Comparison of ENCODE assay signal across 17 cellular contexts in genomic region chr2:160076935-160077334, GRCh38. TPM values are rescaled to one million over a fixed set of nuclear protein-coding genes. Genes with fewer than 3 reads are reported as not detected.
DNase-seq lines count a peak whose midpoint lies in the region; ATAC-seq and TF ChIP-seq lines count a peak whose summit lies in the region.
"Had no signal": no experiment of that assay in that cellular context is flagged by ENCODE, and none has a peak within 500 bp of the region (broad histone marks: within the 10 kb centered on the region; RNA-seq: fewer than 3 reads in every experiment).

No MANE protein-coding gene starts in this region.

- H4K20me1 ChIP-seq in Loucy (ENCODE audit: insufficient read depth, low read length, poor library complexity, severe bottlenecking), result no peaks in the 10 kb centered on the region

- no peaks in the 10 kb centered on the region for H3K9me3 Mint-ChIP-seq in activated CD8-positive, alpha-beta T cell treated with anti-CD3 and anti-CD28 coated beads for 36 hours
- H3K9me3 Mint-ChIP-seq in activated CD8-positive, alpha-beta T cell treated with anti-CD3 and anti-CD28 coated beads, Interleukin-2, amount 10 ng/mL, durations not matched to agents 7 days and 5 days (ENCODE audit: insufficient read depth), result no peaks in the 10 kb centered on the region

- H3K4me3 Mint-ChIP-seq in activated CD8-positive, alpha-beta T cell treated with anti-CD3 and anti-CD28 coated beads for 36 hours, result no peak overlapping the region
- H3K4me3 Mint-ChIP-seq in activated CD8-positive, alpha-beta T cell treated with anti-CD3 and anti-CD28 coated beads, Interleukin-2, amount 10 ng/mL, durations not matched to agents 7 days and 5 days, result no peak overlapping the region
- H3K4me3 Mint-ChIP-seq: activated CD4-positive, alpha-beta T cell treated with anti-CD3 and anti-CD28 coated beads for 36 hours; activated naive CD4-positive, alpha-beta T cell treated with anti-CD3 and anti-CD28 coated beads, Interleukin-2, amount 10 ng/mL, durations not matched to agents 7 days and 5 days had no signal

- H3K27ac ChIP-seq in esophagus squamous epithelium, result peak overlapping the region in 3 of 4 donors; percentile 20 to 54 (median 31)
- H3K27ac ChIP-seq in transverse colon, result peak overlapping the region; percentile 62 to 75 (median 65)
- H3K27ac ChIP-seq: SK-N-MC, skin epidermis had no signal

- 64 to 69% methylated on average over 3 to 4 of the region's 4 CpGs for WGBS in esophagus squamous epithelium, 2 donors
- WGBS in transverse colon (ENCODE audit: low coverage in 1 of 2), 2 donors, result 0 to 44% methylated on average over 1 to 4 of the region's 4 CpGs

- POLR2A ChIA-PET in activated CD8-positive, alpha-beta T cell treated with anti-CD3 and anti-CD28 coated beads for 36 hours (lab: Charles Lee), result interaction anchor here (1.0 kb wide), 1 partner anchor 19 kb away, joined by 3 read pairs; no protein-coding TSS in a partner anchor
- POLR2A ChIA-PET in activated CD8-positive, alpha-beta T cell treated with anti-CD3 and anti-CD28 coated beads, Interleukin-2, amount 10 ng/mL, durations not matched to agents 7 days and 5 days (lab: Charles Lee), result no interaction called here

- in situ Hi-C loops in transverse colon (cut with MboI; ENCODE audit: low pct_ligation_motif_present in 1 of 4, low pct_unique_long_range_greater_than_20kb in 1 of 4, low sequenced_read_pairs in 3 of 4), result loop anchor here in 2 of 4 donors (25.0 kb wide), 2 partner anchors 885 to 935 kb away; no protein-coding TSS in a partner anchor

- no peak for TF ChIP-seq CTCF in activated CD8-positive, alpha-beta T cell treated with anti-CD3 and anti-CD28 coated beads for 36 hours (IDR thresholded peaks at IDR 0.05)
- no peak for TF ChIP-seq CTCF in Loucy (conservative IDR thresholded peaks at IDR 0.05; ENCODE audit: low read length)
- TF ChIP-seq CTCF in esophagus squamous epithelium (IDR thresholded peaks at IDR 0.05), result no peak
- no peak for TF ChIP-seq CTCF in transverse colon (IDR thresholded peaks at IDR 0.05)

- H3K36me3 ChIP-seq in Loucy (ENCODE audit: insufficient read depth, low read length), result no peaks in the 10 kb centered on the region
- H3K36me3 ChIP-seq in esophagus squamous epithelium, result no peaks in the 10 kb centered on the region
- no peaks in the 10 kb centered on the region for H3K36me3 ChIP-seq in transverse colon

- H3K27me3 ChIP-seq in Loucy (ENCODE audit: insufficient read depth, low read length, poor library complexity, severe bottlenecking) (no peaks in the 10 kb centered on the region), esophagus squamous epithelium (no peaks in the 10 kb centered on the region), transverse colon (no peaks in the 10 kb centered on the region)

- peaks cover 9% of the 10 kb centered on the region for H3F3A ChIP-seq in Loucy (ENCODE audit: low read depth)

- H3K36me3 Mint-ChIP-seq in activated CD8-positive, alpha-beta T cell treated with anti-CD3 and anti-CD28 coated beads for 36 hours (ENCODE audit: low read depth), result no peaks in the 10 kb centered on the region
- H3K36me3 Mint-ChIP-seq in activated CD8-positive, alpha-beta T cell treated with anti-CD3 and anti-CD28 coated beads, Interleukin-2, amount 10 ng/mL, durations not matched to agents 7 days and 5 days (ENCODE audit: low read depth), result no peaks in the 10 kb centered on the region
- H3K36me3 Mint-ChIP-seq: activated naive CD4-positive, alpha-beta T cell treated with anti-CD3 and anti-CD28 coated beads, Interleukin-2, amount 10 ng/mL, durations not matched to agents 7 days and 5 days had no signal

- H3K27ac Mint-ChIP-seq in activated CD8-positive, alpha-beta T cell treated with anti-CD3 and anti-CD28 coated beads for 36 hours, result no peak overlapping the region
- H3K27ac Mint-ChIP-seq in activated CD8-positive, alpha-beta T cell treated with anti-CD3 and anti-CD28 coated beads, Interleukin-2, amount 10 ng/mL, durations not matched to agents 7 days and 5 days, result no peak overlapping the region
- H3K27ac Mint-ChIP-seq: activated CD4-positive, alpha-beta T cell treated with anti-CD3 and anti-CD28 coated beads for 36 hours; activated naive CD4-positive, alpha-beta T cell treated with anti-CD3 and anti-CD28 coated beads, Interleukin-2, amount 10 ng/mL, durations not matched to agents 7 days and 5 days had no signal

- H3K4me1 ChIP-seq in Loucy (ENCODE audit: insufficient read depth, low read length, poor library complexity, severe bottlenecking) (peaks cover 29% of the 10 kb centered on the region), esophagus squamous epithelium (peaks cover 0 to 42% (median 9%) of the 10 kb centered on the region in 3 donors), transverse colon (peaks cover 0 to 45% (median 13%) of the 10 kb centered on the region in 4 donors)

- H3K27me3 Mint-ChIP-seq in activated CD8-positive, alpha-beta T cell treated with anti-CD3 and anti-CD28 coated beads for 36 hours, result no peaks in the 10 kb centered on the region
- peaks cover 3% of the 10 kb centered on the region for H3K27me3 Mint-ChIP-seq in activated CD8-positive, alpha-beta T cell treated with anti-CD3 and anti-CD28 coated beads, Interleukin-2, amount 10 ng/mL, durations not matched to agents 7 days and 5 days (ENCODE audit: low read depth)
- H3K27me3 Mint-ChIP-seq: activated naive CD4-positive, alpha-beta T cell treated with anti-CD3 and anti-CD28 coated beads, Interleukin-2, amount 10 ng/mL, durations not matched to agents 7 days and 5 days had no signal

- intact Hi-C loops in activated CD8-positive, alpha-beta T cell treated with anti-CD3 and anti-CD28 coated beads for 36 hours (cut with micrococcal nuclease), result no loop called here
- intact Hi-C loops in esophagus squamous epithelium (cut with DNase I), result no loop called here
- intact Hi-C loops in transverse colon (cut with DNase I; ENCODE audit: low total_unique reads), result no loop called here
- intact Hi-C loops in left ventricle myocardium superior (cut with micrococcal nuclease), result no loop called here

- peak overlapping the region; percentile 78 for H3K9ac ChIP-seq in Loucy (ENCODE audit: low read depth, low read length, poor library complexity, severe bottlenecking)

- no peaks in the 10 kb centered on the region for H3K79me2 ChIP-seq in Loucy (ENCODE audit: insufficient read depth, low read length)

- H3K9me3 ChIP-seq in Loucy (ENCODE audit: insufficient read depth, low read depth, low read length) (no peaks in the 10 kb centered on the region; the same call in 1 of the 2 replicates), esophagus squamous epithelium (no peaks in the 10 kb centered on the region), transverse colon (no peaks in the 10 kb centered on the region)

- CTCF ChIA-PET in activated CD8-positive, alpha-beta T cell treated with anti-CD3 and anti-CD28 coated beads for 36 hours (lab: Charles Lee), result interaction anchor here (0.6 to 2.5 kb wide), 3 partner anchors 9 to 1192 kb away, joined by 3 to 12 read pairs (median 3); no protein-coding TSS in a partner anchor
- CTCF ChIA-PET in activated CD8-positive, alpha-beta T cell treated with anti-CD3 and anti-CD28 coated beads, Interleukin-2, amount 10 ng/mL, durations not matched to agents 7 days and 5 days (lab: Charles Lee), result interaction anchor here (0.6 to 1.0 kb wide), 2 partner anchors 9 to 10 kb away, joined by 3 read pairs; no protein-coding TSS in a partner anchor

- no peak for TF ChIP-seq EP300 in transverse colon (IDR thresholded peaks at IDR 0.05; ENCODE audit: low read depth)

- peak overlapping the region; percentile 94 for H3K4me2 ChIP-seq in Loucy (ENCODE audit: low read depth, low read length, poor library complexity, severe bottlenecking)

- H3K9me2 ChIP-seq in Loucy (replicated peaks; ENCODE audit: low read depth, low read length), result no peaks in the 10 kb centered on the region

- H3K4me3 ChIP-seq in Loucy (ENCODE audit: low read length, poor library complexity, severe bottlenecking) (peak overlapping the region; percentile 71), esophagus squamous epithelium (no peak overlapping the region), transverse colon (no peak overlapping the region)
- H3K4me3 ChIP-seq: SK-N-MC, skin epidermis had no signal

- DNase-seq in activated CD8-positive, alpha-beta T cell treated with anti-CD3 and anti-CD28 coated beads for 36 hours, result no peak
- DNase-seq in activated CD8-positive, alpha-beta T cell treated with anti-CD3 and anti-CD28 coated beads, Interleukin-2, amount 10 ng/mL, durations not matched to agents 7 days and 5 days, result no peak
- no peak for DNase-seq in esophagus squamous epithelium (lab: John Stamatoyannopoulos, UW)
- no peak for DNase-seq in transverse colon
- no peak for DNase-seq in left ventricle myocardium superior
- DNase-seq in OCI-M1 (lab: John Stamatoyannopoulos, UW), result no peak
- DNase-seq in activated CD4-positive, alpha-beta T cell treated with anti-CD3 and anti-CD28 coated beads for 48 hours, result no peak
- DNase-seq: activated CD4-positive, alpha-beta T cell treated with anti-CD3 and anti-CD28 coated beads for 36 hours; activated naive CD4-positive, alpha-beta T cell treated with anti-CD3 and anti-CD28 coated beads, Interleukin-2, amount 10 ng/mL, durations not matched to agents 7 days and 5 days; NCI-H1417 treated with DMSO at 0.1 percent for 48 hours; posterior cingulate gyrus; stimulated activated CD4-positive, alpha-beta T cell treated with anti-CD3 and anti-CD28 coated beads, Interleukin-4, amount 100 ng/mL, for 4 hours; stimulated activated CD8-positive, alpha-beta memory T cell treated with anti-CD3 and anti-CD28 coated beads, Interleukin-4, amount 100 ng/mL, for 48 hours; T-helper 9 cell had no signal

- H3K4me1 Mint-ChIP-seq in activated CD8-positive, alpha-beta T cell treated with anti-CD3 and anti-CD28 coated beads for 36 hours (ENCODE audit: low read depth), result no peaks in the 10 kb centered on the region
- no peaks in the 10 kb centered on the region for H3K4me1 Mint-ChIP-seq in activated CD8-positive, alpha-beta T cell treated with anti-CD3 and anti-CD28 coated beads, Interleukin-2, amount 10 ng/mL, durations not matched to agents 7 days and 5 days (ENCODE audit: low read depth)
- H3K4me1 Mint-ChIP-seq: activated CD4-positive, alpha-beta T cell treated with anti-CD3 and anti-CD28 coated beads for 36 hours; activated naive CD4-positive, alpha-beta T cell treated with anti-CD3 and anti-CD28 coated beads, Interleukin-2, amount 10 ng/mL, durations not matched to agents 7 days and 5 days had no signal

- peak; percentile 20 for ATAC-seq in activated CD8-positive, alpha-beta T cell treated with anti-CD3 and anti-CD28 coated beads for 36 hours
- no peak for ATAC-seq in activated CD8-positive, alpha-beta T cell treated with anti-CD3 and anti-CD28 coated beads, Interleukin-2, amount 10 ng/mL, durations not matched to agents 7 days and 5 days
- ATAC-seq in left ventricle myocardium superior, result no peak
- ATAC-seq: activated CD4-positive, alpha-beta T cell treated with anti-CD3 and anti-CD28 coated beads for 36 hours had no signal

- TF ChIP-seq POLR2A in esophagus squamous epithelium (IDR thresholded peaks at IDR 0.05) (no peak), transverse colon (IDR thresholded peaks at IDR 0.05) (no peak)

- peak overlapping the region; percentile 92 for H2AFZ ChIP-seq in Loucy (ENCODE audit: low read length)

RNA-seq across cellular contexts. Expression of gene PLA2R1, which starts 14.5 kb away (rescaled TPM):
- not detected for total RNA-seq in activated CD8-positive, alpha-beta T cell treated with anti-CD3 and anti-CD28 coated beads for 36 hours
- not detected for total RNA-seq in activated CD8-positive, alpha-beta T cell treated with anti-CD3 and anti-CD28 coated beads, Interleukin-2, amount 10 ng/mL, durations not matched to agents 7 days and 5 days
- total RNA-seq in esophagus squamous epithelium (10 to 100 TPM in 3 of 4 donors, 1 to 10 TPM in 1; 9.2 to 18.9 (median 12.3) TPM), transverse colon (10 to 100 TPM in 3 of 4 donors, 1 to 10 TPM in 1; 1.4 to 18.2 (median 14.6) TPM), left ventricle myocardium superior (2.9 TPM)
